14 cellular contexts compared by ENCODE assay signal in genomic region chr4:150581611-150582010, GRCh38. TPM values are rescaled to one million over a fixed set of nuclear protein-coding genes. Genes with fewer than 3 reads are reported as not detected.
DNase-seq lines count a peak whose midpoint lies in the region; ATAC-seq and TF ChIP-seq lines count a peak whose summit lies in the region.
"Had no signal": no experiment of that assay in that cellular context is flagged by ENCODE, and none has a peak within 500 bp of the region (broad histone marks: within the 10 kb centered on the region; RNA-seq: fewer than 3 reads in every experiment).

No MANE protein-coding gene starts in this region.

- no peak for DNase-seq in AG09309 (ENCODE audit: low read depth)
- DNase-seq in T-helper 17 cell: no peak
- peak in 3 of 5 donors; percentile 24 to 38 (median 35) for DNase-seq in heart left ventricle
- no peak for DNase-seq in Calu3
- no peak for DNase-seq in COR-L47 (lab: John Stamatoyannopoulos, UW)
- DNase-seq in SW 1271 (lab: John Stamatoyannopoulos, UW): no peak
- DNase-seq in effector CD4-positive, alpha-beta T cell: no peak
- DNase-seq: ACHN; activated CD4-positive, alpha-beta T cell treated with anti-CD3 and anti-CD28 coated beads for 4 hours; heart right ventricle; naive B cell; NCI-H1417 treated with DMSO at 0.1 percent for 48 hours; NCI-H82 had no signal

- H3K9me3 Mint-ChIP-seq in Calu3 (ENCODE audit: low read depth, unreplicated experiment): no peaks in the 10 kb centered on the region

- H3K36me3 ChIP-seq in heart left ventricle (peaks cover 0 to 5% (median 0%) of the 10 kb centered on the region in 9 donors), neural cell (ENCODE audit: insufficient read depth, low read length) (no peaks in the 10 kb centered on the region)

- H3K27ac ChIP-seq in heart left ventricle (peak overlapping the region in 1 of 12 donors; percentile 90), neural cell (ENCODE audit: low read length) (no peak overlapping the region)
- H3K27ac ChIP-seq: heart right ventricle had no signal

- H3K27me3 ChIP-seq in heart left ventricle: peaks cover 0 to 6% (median 0%) of the 10 kb centered on the region in 9 donors
- peaks cover 100% of the 10 kb centered on the region for H3K27me3 ChIP-seq in neural cell (ENCODE audit: insufficient read depth, low read depth, low read length)

- no peak overlapping the region for H3K4me2 ChIP-seq in neural cell (ENCODE audit: low read length)

- no peak for ATAC-seq in T-helper 17 cell
- ATAC-seq in heart left ventricle: peak in 3 of 4 donors; percentile 25 to 63 (median 46)

- peak overlapping the region; percentile 54 for H3K4me3 ChIP-seq in AG09309 (ENCODE audit: control insufficient read depth, low read depth, low read length)
- peak overlapping the region in 9 of 12 donors; percentile 0 to 59 (median 49) for H3K4me3 ChIP-seq in heart left ventricle
- no peak overlapping the region for H3K4me3 ChIP-seq in neural cell (ENCODE audit: low read length)

- H3K4me3 Mint-ChIP-seq in T-helper 17 cell (peak overlapping the region; percentile 2), Calu3 (ENCODE audit: low read depth, unreplicated experiment) (no peak overlapping the region)
- H3K4me3 Mint-ChIP-seq: naive B cell had no signal

- no peak overlapping the region for H3K27ac Mint-ChIP-seq in T-helper 17 cell
- H3K27ac Mint-ChIP-seq in Calu3 (ENCODE audit: unreplicated experiment): no peak overlapping the region

- no peak for TF ChIP-seq EP300 in neural cell (conservative IDR thresholded peaks at IDR 0.05; ENCODE audit: poor library complexity, severe bottlenecking)

- peaks cover 0 to 14% (median 0%) of the 10 kb centered on the region in 12 donors for H3K4me1 ChIP-seq in heart left ventricle

- no peaks in the 10 kb centered on the region for H3K9me2 ChIP-seq in neural cell (ENCODE audit: insufficient read depth, low read length)

- H3K79me2 ChIP-seq in neural cell (replicated peaks; ENCODE audit: insufficient read depth, low read length): no peaks in the 10 kb centered on the region

- no TSS peak for BruUV-seq in Calu3 (replicated peaks; lab: Mats Ljungman, UMichigan)

- H4K20me1 ChIP-seq in neural cell (ENCODE audit: insufficient read depth): no peaks in the 10 kb centered on the region

- H2AFZ ChIP-seq in neural cell (ENCODE audit: low read depth, low read length): no peak overlapping the region

- WGBS in heart left ventricle, 4 donors: 71 to 81% (median 79%) methylated on average over 10 of the region's 10 CpGs

- no peak for TF ChIP-seq CTCF in AG09309 (IDR thresholded peaks at IDR 0.05; ENCODE audit: control insufficient read depth, insufficient read depth, low read depth, low read length, missing control alignments)
- no peak for TF ChIP-seq CTCF in heart left ventricle (IDR thresholded peaks at IDR 0.05)
- no peak for TF ChIP-seq CTCF in neural cell (IDR thresholded peaks at IDR 0.05; ENCODE audit: poor library complexity, severe bottlenecking)
- TF ChIP-seq CTCF in Calu3 (IDR thresholded peaks at IDR 0.05; ENCODE audit: unreplicated experiment): no peak

- no peaks in the 10 kb centered on the region for H3F3A ChIP-seq in neural cell (ENCODE audit: insufficient read depth, low read length, poor library complexity, severe bottlenecking)

- H3K9me3 ChIP-seq in T-helper 17 cell (ENCODE audit: control insufficient read depth, low read length, poor library complexity, severe bottlenecking) (no peaks in the 10 kb centered on the region), heart left ventricle (no peaks in the 10 kb centered on the region), neural cell (ENCODE audit: low read length) (no peaks in the 10 kb centered on the region)

- H3K27me3 Mint-ChIP-seq in T-helper 17 cell: no peaks in the 10 kb centered on the region
- no peaks in the 10 kb centered on the region for H3K27me3 Mint-ChIP-seq in Calu3 (ENCODE audit: unreplicated experiment)
- H3K27me3 Mint-ChIP-seq: naive B cell had no signal

- TF ChIP-seq RAD21 in neural cell (conservative IDR thresholded peaks at IDR 0.05): no peak

- H3K36me3 Mint-ChIP-seq in T-helper 17 cell (ENCODE audit: low read depth): peaks cover 11% of the 10 kb centered on the region
- H3K36me3 Mint-ChIP-seq in Calu3 (ENCODE audit: insufficient read depth, unreplicated experiment): peaks cover 16% of the 10 kb centered on the region

- CTCF ChIA-PET in Calu3 (lab: Charles Lee): no interaction called here

- intact Hi-C loops in heart left ventricle (cut with DNase I) (no loop called here), Calu3 (cut with micrococcal nuclease; ENCODE audit: unreplicated experiment) (no loop called here)

- no peak for TF ChIP-seq POLR2A in heart left ventricle (IDR thresholded peaks at IDR 0.05)

- no peaks in the 10 kb centered on the region for H3K4me1 Mint-ChIP-seq in T-helper 17 cell
- no peaks in the 10 kb centered on the region for H3K4me1 Mint-ChIP-seq in Calu3 (ENCODE audit: low read depth, unreplicated experiment)
- H3K4me1 Mint-ChIP-seq: naive B cell had no signal

- H3K9ac ChIP-seq in neural cell (ENCODE audit: low read length): no peak overlapping the region

TF ChIP-seq in neural cell, 6 proteins besides CTCF, POLR2A, EP300 and RAD21:
- TF ChIP-seq, protein P1, sequence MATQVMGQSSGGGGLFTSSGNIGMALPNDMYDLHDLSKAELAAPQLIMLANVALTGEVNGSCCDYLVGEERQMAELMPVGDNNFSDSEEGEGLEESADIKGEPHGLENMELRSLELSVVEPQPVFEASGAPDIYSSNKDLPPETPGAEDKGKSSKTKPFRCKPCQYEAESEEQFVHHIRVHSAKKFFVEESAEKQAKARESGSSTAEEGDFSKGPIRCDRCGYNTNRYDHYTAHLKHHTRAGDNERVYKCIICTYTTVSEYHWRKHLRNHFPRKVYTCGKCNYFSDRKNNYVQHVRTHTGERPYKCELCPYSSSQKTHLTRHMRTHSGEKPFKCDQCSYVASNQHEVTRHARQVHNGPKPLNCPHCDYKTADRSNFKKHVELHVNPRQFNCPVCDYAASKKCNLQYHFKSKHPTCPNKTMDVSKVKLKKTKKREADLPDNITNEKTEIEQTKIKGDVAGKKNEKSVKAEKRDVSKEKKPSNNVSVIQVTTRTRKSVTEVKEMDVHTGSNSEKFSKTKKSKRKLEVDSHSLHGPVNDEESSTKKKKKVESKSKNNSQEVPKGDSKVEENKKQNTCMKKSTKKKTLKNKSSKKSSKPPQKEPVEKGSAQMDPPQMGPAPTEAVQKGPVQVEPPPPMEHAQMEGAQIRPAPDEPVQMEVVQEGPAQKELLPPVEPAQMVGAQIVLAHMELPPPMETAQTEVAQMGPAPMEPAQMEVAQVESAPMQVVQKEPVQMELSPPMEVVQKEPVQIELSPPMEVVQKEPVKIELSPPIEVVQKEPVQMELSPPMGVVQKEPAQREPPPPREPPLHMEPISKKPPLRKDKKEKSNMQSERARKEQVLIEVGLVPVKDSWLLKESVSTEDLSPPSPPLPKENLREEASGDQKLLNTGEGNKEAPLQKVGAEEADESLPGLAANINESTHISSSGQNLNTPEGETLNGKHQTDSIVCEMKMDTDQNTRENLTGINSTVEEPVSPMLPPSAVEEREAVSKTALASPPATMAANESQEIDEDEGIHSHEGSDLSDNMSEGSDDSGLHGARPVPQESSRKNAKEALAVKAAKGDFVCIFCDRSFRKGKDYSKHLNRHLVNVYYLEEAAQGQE (IDR thresholded peaks at IDR 0.05; ENCODE audit: borderline replicate concordance): no peak
- TF ChIP-seq EZH2 (IDR thresholded peaks at IDR 0.05; ENCODE audit: borderline replicate concordance, insufficient read depth, low read length, poor library complexity, severe bottlenecking) (peak; percentile 76), SMC3 (conservative IDR thresholded peaks at IDR 0.05; ENCODE audit: poor library complexity) (no peak), POLR2AphosphoS5 (IDR thresholded peaks at IDR 0.05) (peak; percentile 7), TAF1 (IDR thresholded peaks at IDR 0.05; ENCODE audit: low read depth) (no peak), MXI1 (conservative IDR thresholded peaks at IDR 0.05; ENCODE audit: poor library complexity, severe bottlenecking) (no peak)

RNA-seq across cellular contexts. Expression of gene MAB21L2, which starts 0.3 kb away (rescaled TPM):
- total RNA-seq in T-helper 17 cell (not detected), heart left ventricle (under 1 TPM in 5 of 9 donors, not detected in 4; 0.10 to 0.45 (median 0.22) TPM), Calu3 (2022) (0.17 and 0.29 TPM in 2 replicates)
- polyA plus RNA-seq in heart left ventricle (under 1 TPM in 1 of 2 donors, not detected in 1; 0.06 TPM), neural cell (0.92 and 1.6 TPM in 2 replicates)
- 2.2 and 4.6 TPM in 2 replicates for polyA minus RNA-seq in neural cell

Comparison
In these comparisons a context has a peak if more than half of its experiments do, and no peak if none do; other contexts are left out.
1. DNase-seq: peak in heart left ventricle (3 of 5); none in AG09309 (single experiment), T-helper 17 cell (0 of 3), Calu3 (single experiment), COR-L47 (single experiment), SW 1271 (0 of 2) and effector CD4-positive, alpha-beta T cell (single experiment).